In genomic region chr4:118867311-118868067, GRCh38 we compare ENCODE assay signal across 16 cellular contexts.
"Had no signal": no experiment of that assay in that cellular context is flagged by ENCODE, and none has a peak within 500 bp of the region (broad histone marks: within the 10 kb centered on the region; RNA-seq: fewer than 3 reads in every experiment).

No MANE protein-coding gene starts in this region.

- H3K4me3 ChIP-seq: gastrocnemius medialis, heart right ventricle, ovary, sigmoid colon, thyroid gland had no signal

- ATAC-seq: activated CD4-positive, CD25-positive, alpha-beta regulatory T cell treated with anti-CD3 and anti-CD28 coated beads, Interleukin-2, amount 50 U/mL, for 24 hours; gastrocnemius medialis; heart right ventricle; stimulated activated memory B cell treated with anti-CD40 and anti-IgM and Interleukin-4, amounts not matched to agents 10 μg/mL and 1 μg/mL and 100 μg/mL, for 72 hours; T-cell had no signal

- H3K27ac ChIP-seq: gastrocnemius medialis, heart right ventricle, ovary, sigmoid colon, thyroid gland had no signal

- H3K27me3 ChIP-seq: gastrocnemius medialis, heart right ventricle, ovary, sigmoid colon, thyroid gland had no signal

- H3K9me3 ChIP-seq: gastrocnemius medialis, heart right ventricle, ovary, sigmoid colon, thyroid gland had no signal

- H3K4me1 ChIP-seq: thyroid gland had no signal

- DNase-seq: activated CD4-positive, alpha-beta T cell treated with anti-CD3 and anti-CD28 coated beads, Interleukin-2, amount 50 U/mL, for 1 hour; activated CD8-positive, alpha-beta memory T cell treated with anti-CD3 and anti-CD28 coated beads for 24 hours; activated naive CD8-positive, alpha-beta T cell treated with anti-CD3 and anti-CD28 coated beads, Interleukin-2, amount 10 ng/mL, durations not matched to agents 7 days and 5 days; anterior cingulate cortex; cerebellar nuclear complex; gastrocnemius medialis; heart right ventricle; naive B cell; ovary; sigmoid colon; stimulated activated CD4-positive, alpha-beta T cell treated with anti-CD3 and anti-CD28 coated beads, Interleukin-2, amount 100 ng/mL, for 24 hours; T-cell; T-helper 9 cell; thyroid gland had no signal

- H3K36me3 ChIP-seq: gastrocnemius medialis, heart right ventricle, ovary, sigmoid colon, thyroid gland had no signal
